ENCODE assay signal across 19 cellular contexts in the genomic region with DNA sequence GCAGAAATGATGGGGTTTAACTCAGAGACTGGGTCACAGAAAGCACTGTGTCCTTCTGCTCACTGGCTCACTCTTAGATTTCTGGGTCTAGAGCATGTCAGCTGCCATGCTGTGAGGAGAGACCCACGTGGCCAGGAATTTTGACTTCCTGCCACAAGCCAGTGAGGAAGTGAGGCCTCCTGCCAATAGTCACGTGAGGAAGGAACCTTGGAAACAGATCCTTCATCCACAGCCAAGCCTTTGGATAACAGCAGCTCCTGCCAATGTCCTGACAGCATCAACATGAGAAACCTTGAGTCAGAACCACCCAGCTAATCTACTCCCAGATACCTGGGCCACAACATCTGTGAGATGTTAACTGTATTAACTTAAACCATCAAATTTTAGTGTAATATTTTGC.
A peak's percentile ranks its signal among the peaks of the same experiment; 100 is the strongest.
DNase-seq lines count a peak whose midpoint lies in the region; ATAC-seq, FAIRE-seq and TF ChIP-seq lines count a peak whose summit lies in the region.
"Had no signal": no experiment of that assay in that cellular context is flagged by ENCODE, and none has a peak within 500 bp of the region (broad histone marks: within the 10 kb centered on the region; RNA-seq: fewer than 3 reads in every experiment).

No MANE protein-coding gene starts in this region.

- POLR2A ChIA-PET in PC-3 (lab: Charles Lee; ENCODE audit: unreplicated experiment) = no interaction called here
- POLR2A ChIA-PET in H1 (lab: Charles Lee; ENCODE audit: partially characterized antibody) = no interaction called here

- CTCF ChIA-PET in PC-3 (lab: Charles Lee) = no interaction called here
- CTCF ChIA-PET in H1 (lab: Charles Lee; ENCODE audit: partially characterized antibody) = interaction anchor here (0.6 kb wide), 1 partner anchor 164 kb away, joined by 3 read pairs; no protein-coding TSS in a partner anchor

- no peak overlapping the region for H3K27ac ChIP-seq in PC-3 (ENCODE audit: low read length)
- H3K27ac ChIP-seq in H1 (ENCODE audit: low read depth, low read length) = no peak overlapping the region

- H4K20me1 ChIP-seq in PC-3 (ENCODE audit: low read length) (no peaks in the 10 kb centered on the region), H1 (replicated peaks in 1 of 2; ENCODE audit: control insufficient read depth in 1 of 2, insufficient read depth in 2 of 2, low read length in 2 of 2) (no peaks in the 10 kb centered on the region)

- no peak overlapping the region for H2BK5ac ChIP-seq in H1 (ENCODE audit: low read depth, low read length)

- no peaks in the 10 kb centered on the region for H3K23me2 ChIP-seq in H1 (ENCODE audit: low read depth, low read length)

- no peak overlapping the region for H2BK15ac ChIP-seq in H1 (ENCODE audit: low read length)

- H2BK12ac ChIP-seq in H1 (ENCODE audit: low read depth, low read length) = no peak overlapping the region

- no peaks in the 10 kb centered on the region for H3K27me3 ChIP-seq in PC-3 (ENCODE audit: low read length)
- H3K27me3 ChIP-seq in H1 (replicated peaks in 1 of 4; ENCODE audit: control insufficient read depth in 3 of 4, extremely low read depth in 1 of 4, insufficient read depth in 3 of 4, low read length in 3 of 4) = peaks cover 0 to 1% (median 0%) of the 10 kb centered on the region in 4 experiments; a peak in 1 of 7 replicates
- H3K27me3 ChIP-seq: BE2C had no signal

- no peaks in the 10 kb centered on the region for H3F3A ChIP-seq in PC-3 (ENCODE audit: low read length, unreplicated experiment)

- no peak overlapping the region for H3K18ac ChIP-seq in H1 (ENCODE audit: extremely low read depth, low read length)

- TF ChIP-seq CTCF in PC-3 (conservative IDR thresholded peaks at IDR 0.05; ENCODE audit: low read depth, low read length) (no peak), H1 (IDR thresholded peaks at IDR 0.05; ENCODE audit: control extremely low read depth in 1 of 3, insufficient read depth in 1 of 3, low read depth in 1 of 3, low read length in 3 of 3) (no peak)

- no peak overlapping the region for H2BK120ac ChIP-seq in H1 (replicated peaks; ENCODE audit: low read depth, low read length)

- WGBS in H1 (ENCODE audit: extremely low coverage in 1 of 2, insufficient coverage in 1 of 2, insufficient read length in 1 of 2, insufficient replicate concordance in 2 of 2, low coverage in 1 of 2, low lambda C conversion rate in 2 of 2, missing lambda C conversion rate in 1 of 2), 2 experiments = 92% methylated on average over 2 of the region's 2 CpGs; no CpG with 5 or more reads in 1 of the 2 experiments

- no peak overlapping the region for H4K8ac ChIP-seq in H1 (ENCODE audit: extremely low read depth, insufficient read depth, low read length)

- no peaks in the 10 kb centered on the region for H3K4me1 Mint-ChIP-seq in activated CD4-positive, alpha-beta T cell treated with anti-CD3 and anti-CD28 coated beads, Interleukin-2, amount 10 ng/mL, durations not matched to agents 24 days and 14 days
- H3K4me1 Mint-ChIP-seq: T-cell had no signal

- H3K36me3 ChIP-seq in PC-3 (ENCODE audit: low read depth, low read length) (no peaks in the 10 kb centered on the region), H1 (ENCODE audit: control insufficient read depth in 2 of 4, insufficient read depth in 4 of 4, low read length in 3 of 4) (no peaks in the 10 kb centered on the region)
- H3K36me3 ChIP-seq: BE2C had no signal

- no peak for ATAC-seq in PC-3
- ATAC-seq: T-cell had no signal

- peak overlapping the region; percentile 14; the same call in 1 of the 2 replicates for H2AFZ ChIP-seq in PC-3 (ENCODE audit: low read length)
- peak overlapping the region; percentile 70; the same call in 1 of the 2 replicates for H2AFZ ChIP-seq in H1 (ENCODE audit: low read length)

- H3K14ac ChIP-seq in H1 (ENCODE audit: insufficient read length) = no peak overlapping the region

- TF ChIP-seq EP300 in Ishikawa (IDR thresholded peaks at IDR 0.05; ENCODE audit: borderline replicate concordance) = no peak
- TF ChIP-seq EP300 in H1 (IDR thresholded peaks at IDR 0.05; ENCODE audit: borderline replicate concordance in 1 of 2, low read depth in 2 of 2, low read length in 2 of 2) = no peak

- BruUV-seq in PC-3 (replicated peaks; lab: Mats Ljungman, UMichigan) = no TSS peak

- H3K23ac ChIP-seq in H1 (ENCODE audit: insufficient read length) = no peak overlapping the region

- H2BK20ac ChIP-seq in H1 (ENCODE audit: low read length) = no peak overlapping the region

- intact Hi-C loops in PC-3 (cut with micrococcal nuclease) = no loop called here
- intact Hi-C loops in activated CD4-positive, alpha-beta T cell treated with anti-CD3 and anti-CD28 coated beads, Interleukin-2, amount 10 ng/mL, durations not matched to agents 24 days and 14 days (cut with micrococcal nuclease) = no loop called here

- no peak overlapping the region for H3K9ac ChIP-seq in PC-3 (ENCODE audit: low read length)
- H3K9ac ChIP-seq in H1 (replicated peaks in 1 of 4; ENCODE audit: extremely low read depth in 1 of 4, low read depth in 3 of 4, low read length in 3 of 4) = no peak overlapping the region
- H3K9ac ChIP-seq: SK-N-SH had no signal

- H3K79me2 ChIP-seq in PC-3 (ENCODE audit: low read length) = no peaks in the 10 kb centered on the region
- no peaks in the 10 kb centered on the region for H3K79me2 ChIP-seq in H1 (ENCODE audit: control insufficient read depth in 1 of 2, insufficient read depth in 2 of 2, low read length in 2 of 2)

- no peak overlapping the region for H3K56ac ChIP-seq in H1 (replicated peaks; ENCODE audit: insufficient read length, low read depth, low read length)

- H3K4me1 ChIP-seq in PC-3 (ENCODE audit: insufficient read depth, low read length) (no peaks in the 10 kb centered on the region), H1 (replicated peaks in 1 of 4; ENCODE audit: control insufficient read depth in 3 of 4, insufficient read depth in 4 of 4, low read length in 3 of 4) (no peaks in the 10 kb centered on the region)

- H3K79me1 ChIP-seq in H1 (ENCODE audit: low read depth, low read length) = no peaks in the 10 kb centered on the region

- H3K27me3 Mint-ChIP-seq in activated CD4-positive, alpha-beta T cell treated with anti-CD3 and anti-CD28 coated beads, Interleukin-2, amount 10 ng/mL, durations not matched to agents 24 days and 14 days = no peaks in the 10 kb centered on the region
- H3K27me3 Mint-ChIP-seq: CD4-positive, alpha-beta T cell; T-cell had no signal

- H3K4me2 ChIP-seq in PC-3 (ENCODE audit: low read length) = no peak overlapping the region
- no peak overlapping the region for H3K4me2 ChIP-seq in H1 (ENCODE audit: insufficient read depth in 1 of 2, low read depth in 2 of 2, low read length in 2 of 2)
- H3K4me2 ChIP-seq: SK-N-SH had no signal

- H3K9me3 ChIP-seq in PC-3 (ENCODE audit: low read length) (no peaks in the 10 kb centered on the region), H1 (ENCODE audit: insufficient read depth in 2 of 2, low read depth in 1 of 2, low read length in 1 of 2) (no peaks in the 10 kb centered on the region)
- H3K9me3 ChIP-seq: BE2C, SK-N-SH had no signal

- no peak overlapping the region for H4K91ac ChIP-seq in H1 (replicated peaks; ENCODE audit: insufficient read length, low read length)

- H3K9me2 ChIP-seq in PC-3 (replicated peaks; ENCODE audit: low read length) = no peaks in the 10 kb centered on the region
- H3K9me2 ChIP-seq: SK-N-SH had no signal

- no peak overlapping the region for H3K4ac ChIP-seq in H1 (replicated peaks; ENCODE audit: insufficient read length, low read depth, low read length)

- H3K9me3 Mint-ChIP-seq in activated CD4-positive, alpha-beta T cell treated with anti-CD3 and anti-CD28 coated beads, Interleukin-2, amount 10 ng/mL, durations not matched to agents 24 days and 14 days = no peaks in the 10 kb centered on the region
- H3K9me3 Mint-ChIP-seq: CD4-positive, alpha-beta T cell had no signal

- TF ChIP-seq RAD21 in Ishikawa (IDR thresholded peaks at IDR 0.05; ENCODE audit: low read depth) (no peak), H1 (IDR thresholded peaks at IDR 0.05 in 1 of 2, conservative IDR thresholded peaks at IDR 0.05 in 1 of 2; ENCODE audit: low read depth in 2 of 2, low read length in 2 of 2) (no peak)

- DNase-seq in PC-3 (no peak), H1 (ENCODE audit: low read depth in 1 of 2, low spot score in 2 of 2) (no peak), myocyte (ENCODE audit: low read depth) (peak; percentile 30), NCI-H1048 (lab: John Stamatoyannopoulos, UW) (no peak), NCI-H82 (lab: John Stamatoyannopoulos, UW) (no peak)
- DNase-seq in activated CD4-positive, alpha-beta T cell treated with anti-CD3 and anti-CD28 coated beads, Interleukin-2, amount 10 ng/mL, durations not matched to agents 24 days and 14 days = no peak
- DNase-seq: BE2C; Calu3; CD4-positive, alpha-beta T cell; DMS53; GOT3; MV-4-11; NCI-H1417 treated with DMSO at 0.1 percent for 48 hours; NCI-H1930; NCI-H510A treated with DMSO at 0.1 percent for 48 hours; SHP77; SK-N-SH; T-cell had no signal

- H3K36me3 Mint-ChIP-seq in activated CD4-positive, alpha-beta T cell treated with anti-CD3 and anti-CD28 coated beads, Interleukin-2, amount 10 ng/mL, durations not matched to agents 24 days and 14 days (ENCODE audit: low read depth) = no peaks in the 10 kb centered on the region
- H3K36me3 Mint-ChIP-seq: T-cell had no signal

- TF ChIP-seq POLR2A in H1 (IDR thresholded peaks at IDR 0.05; ENCODE audit: control extremely low read depth in 1 of 2, low read depth in 2 of 2, low read length in 2 of 2) = no peak

- no peak overlapping the region for H3K27ac Mint-ChIP-seq in activated CD4-positive, alpha-beta T cell treated with anti-CD3 and anti-CD28 coated beads, Interleukin-2, amount 10 ng/mL, durations not matched to agents 24 days and 14 days
- H3K27ac Mint-ChIP-seq: CD4-positive, alpha-beta T cell; T-cell had no signal

- H3K4me3 Mint-ChIP-seq in activated CD4-positive, alpha-beta T cell treated with anti-CD3 and anti-CD28 coated beads, Interleukin-2, amount 10 ng/mL, durations not matched to agents 24 days and 14 days = no peak overlapping the region
- H3K4me3 Mint-ChIP-seq: CD4-positive, alpha-beta T cell; T-cell had no signal

- no peak overlapping the region for H2AK5ac ChIP-seq in H1 (ENCODE audit: low read depth, low read length)

- no peak for FAIRE-seq in H1 (lab: Jason Lieb, UNC)

- no peak overlapping the region for H4K5ac ChIP-seq in H1 (ENCODE audit: insufficient read length, low read depth, low read length)

- H3K4me3 ChIP-seq in PC-3 (ENCODE audit: low read length) (no peak overlapping the region), H1 (ENCODE audit: extremely low read depth in 1 of 4, insufficient read depth in 2 of 4, low read depth in 3 of 4, low read length in 4 of 4) (no peak overlapping the region)

TF ChIP-seq in H1, 55 proteins besides CTCF, POLR2A, EP300 and RAD21 (continues in another document):
- TF ChIP-seq SRF (IDR thresholded peaks at IDR 0.05; ENCODE audit: low read depth, low read length) = no peak
- TF ChIP-seq EGR1 (IDR thresholded peaks at IDR 0.05; ENCODE audit: borderline replicate concordance, low read depth, low read length) = no peak
- TF ChIP-seq TBP (IDR thresholded peaks at IDR 0.05; ENCODE audit: low read depth, low read length) = no peak
- no peak for TF ChIP-seq POU5F1 (IDR thresholded peaks at IDR 0.05; ENCODE audit: low read depth, low read length)
- no peak for TF ChIP-seq BCL11A (IDR thresholded peaks at IDR 0.05; ENCODE audit: low read depth in 2 of 2, low read length in 2 of 2)
- TF ChIP-seq HDAC6 (IDR thresholded peaks at IDR 0.05; ENCODE audit: low read depth, low read length) = no peak
- TF ChIP-seq CBX5 (IDR thresholded peaks at IDR 0.05; ENCODE audit: low read depth, low read length) = no peak
